In genomic region chr14:56120091-56120632, GRCh38 we compare ENCODE assay signal across 8 cellular contexts. TPM values are rescaled to one million over a fixed set of nuclear protein-coding genes. Genes with fewer than 3 reads are reported as not detected.
DNase-seq lines count a peak whose midpoint lies in the region; ATAC-seq and TF ChIP-seq lines count a peak whose summit lies in the region.

No MANE protein-coding gene starts in this region.

- H3K4me3 ChIP-seq in HUES6 (ENCODE audit: low read depth, low read length): peak overlapping the region; percentile 94
- peak overlapping the region; percentile 100 for H3K4me3 ChIP-seq in ascending aorta
- H3K4me3 ChIP-seq in testis: peak overlapping the region; percentile 85 to 88

- no peak overlapping the region for H3K9ac ChIP-seq in HUES6 (ENCODE audit: low read length)

- H3K27me3 ChIP-seq in HUES6 (ENCODE audit: control insufficient read depth, insufficient read depth, low read length): peaks cover 28% of the 10 kb centered on the region
- H3K27me3 ChIP-seq in ascending aorta: no peaks in the 10 kb centered on the region
- H3K27me3 ChIP-seq in testis: no peaks in the 10 kb centered on the region

- no peaks in the 10 kb centered on the region for H3K9me3 ChIP-seq in HUES6 (ENCODE audit: control insufficient read depth, insufficient read depth, low read depth, low read length)
- H3K9me3 ChIP-seq in ascending aorta: no peaks in the 10 kb centered on the region
- no peaks in the 10 kb centered on the region for H3K9me3 ChIP-seq in testis

- ATAC-seq in left lobe of liver: peak; percentile 33
- ATAC-seq in GM18873 (IDR thresholded peaks at IDR 0.05; ENCODE audit: low FRiP score, unreplicated experiment): no peak

- H3K27ac ChIP-seq in HUES6 (ENCODE audit: low read depth, low read length) (no peak overlapping the region), ascending aorta (peak overlapping the region; percentile 90 to 99), testis (peak overlapping the region; percentile 91 to 97)

- H3K36me3 ChIP-seq in HUES6 (ENCODE audit: control insufficient read depth, insufficient read depth, low read length) (no peaks in the 10 kb centered on the region), ascending aorta (no peaks in the 10 kb centered on the region), testis (ENCODE audit: low read depth, missing control alignments) (no peaks in the 10 kb centered on the region)

- H3K4me1 ChIP-seq in HUES6 (ENCODE audit: control insufficient read depth, insufficient read depth, low read length): peaks cover 18% of the 10 kb centered on the region
- peaks cover 0 to 36% of the 10 kb centered on the region in 2 donors for H3K4me1 ChIP-seq in ascending aorta
- peaks cover 29% of the 10 kb centered on the region for H3K4me1 ChIP-seq in testis

- WGBS in testis, 2 donors: 3 to 4% methylated on average over 13 of the region's 13 CpGs

- TF ChIP-seq CTCF in ascending aorta (IDR thresholded peaks at IDR 0.05): no peak
- no peak for TF ChIP-seq CTCF in testis (IDR thresholded peaks at IDR 0.05)

- intact Hi-C loops in ascending aorta (cut with DNase I) (no loop called here), testis (cut with DNase I; ENCODE audit: low total_unique reads) (no loop called here)

- DNase-seq in CD1c-positive myeloid dendritic cell (ENCODE audit: extremely low spot score): peak; percentile 19
- DNase-seq in ascending aorta (ENCODE audit: low spot score in 2 of 2): no peak
- no peak for DNase-seq in left lobe of liver (ENCODE audit: low spot score)
- DNase-seq in testis: peak; percentile 41
- no peak for DNase-seq in epidermal melanocyte (ENCODE audit: insufficient read length, low spot score)
- no peak for DNase-seq in SW 1271 (lab: John Stamatoyannopoulos, UW)

- no peak for TF ChIP-seq POLR2A in testis (IDR thresholded peaks at IDR 0.05)

RNA-seq across cellular contexts. Expression of gene PELI2, which starts 2.0 kb away (rescaled TPM):
- total RNA-seq in ascending aorta: 17.1 TPM
- 1.1 TPM for total RNA-seq in left lobe of liver
- total RNA-seq in testis: 10 to 100 TPM; 27.6 to 32.5 TPM
- polyA plus RNA-seq in testis (ENCODE audit: insufficient read depth, low read depth, low replicate concordance): 14.5 TPM

Comparison
In these comparisons a context has a peak if more than half of its experiments do, and no peak if none do; other contexts are left out.
1. DNase-seq: peak in CD1c-positive myeloid dendritic cell (single experiment) and testis (single experiment); none in ascending aorta (0 of 2), left lobe of liver (single experiment), epidermal melanocyte (single experiment) and SW 1271 (0 of 2).
2. Peak in every context shown above with its lines, with median percentiles within 50 percentile points of each other: H3K4me3 ChIP-seq.